In the genomic region with DNA sequence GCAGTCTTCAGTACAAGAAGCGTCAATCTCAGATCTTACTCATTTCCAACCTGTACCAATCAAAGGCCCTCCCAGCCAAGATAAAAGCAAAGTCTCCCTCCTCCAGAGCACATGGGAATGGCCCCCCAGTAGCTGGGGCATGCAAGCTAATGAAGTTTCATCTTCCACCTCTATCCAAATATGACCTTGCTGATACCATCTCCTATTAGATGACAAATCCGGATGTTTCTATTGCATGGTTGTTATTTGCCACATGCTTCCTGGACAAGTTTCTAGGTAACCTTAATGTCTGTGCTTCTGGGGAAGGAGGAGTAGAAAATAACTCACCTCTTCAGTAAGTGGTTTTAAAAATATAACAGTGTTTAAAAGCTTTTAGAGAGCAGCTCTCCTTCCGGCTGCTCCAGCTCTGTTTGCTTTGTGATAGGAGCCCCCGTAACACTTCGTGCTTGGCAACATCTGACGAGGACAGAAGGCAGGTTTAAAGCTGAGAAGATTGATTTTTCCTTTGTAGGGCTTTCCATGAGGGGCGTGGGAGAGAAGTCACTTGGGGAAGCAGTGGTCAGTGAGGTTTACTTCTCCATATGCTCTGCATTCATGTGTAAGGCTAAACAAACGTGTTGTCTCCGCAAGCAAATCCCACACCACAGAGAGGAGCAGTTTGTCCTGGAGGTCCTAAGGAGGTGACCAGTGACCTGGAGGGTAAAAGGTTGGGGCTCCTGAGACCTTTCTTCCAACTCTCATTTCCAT, we compare ENCODE assay signal across 1 cellular context.
TF ChIP-seq lines count a peak whose summit lies in the region.

No MANE protein-coding gene starts in this region.

TF ChIP-seq in H1, 55 proteins besides CTCF, POLR2A, EP300 and RAD21 (continued from another document):
- TF ChIP-seq POU5F1 (IDR thresholded peaks at IDR 0.05; ENCODE audit: low read depth, low read length) = no peak
- TF ChIP-seq TBP (IDR thresholded peaks at IDR 0.05; ENCODE audit: low read depth, low read length) = no peak
- TF ChIP-seq GTF2F1 (IDR thresholded peaks at IDR 0.05; ENCODE audit: borderline replicate concordance, low read depth, low read length) = no peak
- TF ChIP-seq, protein P1, sequence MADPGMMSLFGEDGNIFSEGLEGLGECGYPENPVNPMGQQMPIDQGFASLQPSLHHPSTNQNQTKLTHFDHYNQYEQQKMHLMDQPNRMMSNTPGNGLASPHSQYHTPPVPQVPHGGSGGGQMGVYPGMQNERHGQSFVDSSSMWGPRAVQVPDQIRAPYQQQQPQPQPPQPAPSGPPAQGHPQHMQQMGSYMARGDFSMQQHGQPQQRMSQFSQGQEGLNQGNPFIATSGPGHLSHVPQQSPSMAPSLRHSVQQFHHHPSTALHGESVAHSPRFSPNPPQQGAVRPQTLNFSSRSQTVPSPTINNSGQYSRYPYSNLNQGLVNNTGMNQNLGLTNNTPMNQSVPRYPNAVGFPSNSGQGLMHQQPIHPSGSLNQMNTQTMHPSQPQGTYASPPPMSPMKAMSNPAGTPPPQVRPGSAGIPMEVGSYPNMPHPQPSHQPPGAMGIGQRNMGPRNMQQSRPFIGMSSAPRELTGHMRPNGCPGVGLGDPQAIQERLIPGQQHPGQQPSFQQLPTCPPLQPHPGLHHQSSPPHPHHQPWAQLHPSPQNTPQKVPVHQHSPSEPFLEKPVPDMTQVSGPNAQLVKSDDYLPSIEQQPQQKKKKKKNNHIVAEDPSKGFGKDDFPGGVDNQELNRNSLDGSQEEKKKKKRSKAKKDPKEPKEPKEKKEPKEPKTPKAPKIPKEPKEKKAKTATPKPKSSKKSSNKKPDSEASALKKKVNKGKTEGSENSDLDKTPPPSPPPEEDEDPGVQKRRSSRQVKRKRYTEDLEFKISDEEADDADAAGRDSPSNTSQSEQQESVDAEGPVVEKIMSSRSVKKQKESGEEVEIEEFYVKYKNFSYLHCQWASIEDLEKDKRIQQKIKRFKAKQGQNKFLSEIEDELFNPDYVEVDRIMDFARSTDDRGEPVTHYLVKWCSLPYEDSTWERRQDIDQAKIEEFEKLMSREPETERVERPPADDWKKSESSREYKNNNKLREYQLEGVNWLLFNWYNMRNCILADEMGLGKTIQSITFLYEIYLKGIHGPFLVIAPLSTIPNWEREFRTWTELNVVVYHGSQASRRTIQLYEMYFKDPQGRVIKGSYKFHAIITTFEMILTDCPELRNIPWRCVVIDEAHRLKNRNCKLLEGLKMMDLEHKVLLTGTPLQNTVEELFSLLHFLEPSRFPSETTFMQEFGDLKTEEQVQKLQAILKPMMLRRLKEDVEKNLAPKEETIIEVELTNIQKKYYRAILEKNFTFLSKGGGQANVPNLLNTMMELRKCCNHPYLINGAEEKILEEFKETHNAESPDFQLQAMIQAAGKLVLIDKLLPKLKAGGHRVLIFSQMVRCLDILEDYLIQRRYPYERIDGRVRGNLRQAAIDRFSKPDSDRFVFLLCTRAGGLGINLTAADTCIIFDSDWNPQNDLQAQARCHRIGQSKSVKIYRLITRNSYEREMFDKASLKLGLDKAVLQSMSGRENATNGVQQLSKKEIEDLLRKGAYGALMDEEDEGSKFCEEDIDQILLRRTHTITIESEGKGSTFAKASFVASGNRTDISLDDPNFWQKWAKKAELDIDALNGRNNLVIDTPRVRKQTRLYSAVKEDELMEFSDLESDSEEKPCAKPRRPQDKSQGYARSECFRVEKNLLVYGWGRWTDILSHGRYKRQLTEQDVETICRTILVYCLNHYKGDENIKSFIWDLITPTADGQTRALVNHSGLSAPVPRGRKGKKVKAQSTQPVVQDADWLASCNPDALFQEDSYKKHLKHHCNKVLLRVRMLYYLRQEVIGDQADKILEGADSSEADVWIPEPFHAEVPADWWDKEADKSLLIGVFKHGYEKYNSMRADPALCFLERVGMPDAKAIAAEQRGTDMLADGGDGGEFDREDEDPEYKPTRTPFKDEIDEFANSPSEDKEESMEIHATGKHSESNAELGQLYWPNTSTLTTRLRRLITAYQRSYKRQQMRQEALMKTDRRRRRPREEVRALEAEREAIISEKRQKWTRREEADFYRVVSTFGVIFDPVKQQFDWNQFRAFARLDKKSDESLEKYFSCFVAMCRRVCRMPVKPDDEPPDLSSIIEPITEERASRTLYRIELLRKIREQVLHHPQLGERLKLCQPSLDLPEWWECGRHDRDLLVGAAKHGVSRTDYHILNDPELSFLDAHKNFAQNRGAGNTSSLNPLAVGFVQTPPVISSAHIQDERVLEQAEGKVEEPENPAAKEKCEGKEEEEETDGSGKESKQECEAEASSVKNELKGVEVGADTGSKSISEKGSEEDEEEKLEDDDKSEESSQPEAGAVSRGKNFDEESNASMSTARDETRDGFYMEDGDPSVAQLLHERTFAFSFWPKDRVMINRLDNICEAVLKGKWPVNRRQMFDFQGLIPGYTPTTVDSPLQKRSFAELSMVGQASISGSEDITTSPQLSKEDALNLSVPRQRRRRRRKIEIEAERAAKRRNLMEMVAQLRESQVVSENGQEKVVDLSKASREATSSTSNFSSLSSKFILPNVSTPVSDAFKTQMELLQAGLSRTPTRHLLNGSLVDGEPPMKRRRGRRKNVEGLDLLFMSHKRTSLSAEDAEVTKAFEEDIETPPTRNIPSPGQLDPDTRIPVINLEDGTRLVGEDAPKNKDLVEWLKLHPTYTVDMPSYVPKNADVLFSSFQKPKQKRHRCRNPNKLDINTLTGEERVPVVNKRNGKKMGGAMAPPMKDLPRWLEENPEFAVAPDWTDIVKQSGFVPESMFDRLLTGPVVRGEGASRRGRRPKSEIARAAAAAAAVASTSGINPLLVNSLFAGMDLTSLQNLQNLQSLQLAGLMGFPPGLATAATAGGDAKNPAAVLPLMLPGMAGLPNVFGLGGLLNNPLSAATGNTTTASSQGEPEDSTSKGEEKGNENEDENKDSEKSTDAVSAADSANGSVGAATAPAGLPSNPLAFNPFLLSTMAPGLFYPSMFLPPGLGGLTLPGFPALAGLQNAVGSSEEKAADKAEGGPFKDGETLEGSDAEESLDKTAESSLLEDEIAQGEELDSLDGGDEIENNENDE (IDR thresholded peaks at IDR 0.05; ENCODE audit: insufficient replicate concordance, low read length) = no peak
